8 cellular contexts compared by ENCODE assay signal in genomic region chr10:124708246-124708779, GRCh38. TPM values are rescaled to one million over a fixed set of nuclear protein-coding genes. Genes with fewer than 3 reads are reported as not detected.
DNase-seq lines count a peak whose midpoint lies in the region; ATAC-seq and TF ChIP-seq lines count a peak whose summit lies in the region.

No MANE protein-coding gene starts in this region.

- H3K4me1 ChIP-seq in SK-N-SH (ENCODE audit: control insufficient read depth in 1 of 2, insufficient read depth in 2 of 2, low read depth in 1 of 2, low read length in 1 of 2) = peaks cover 0 to 68% of the 10 kb centered on the region in 2 experiments; a peak in 3 of 4 replicates
- peaks cover 53% of the 10 kb centered on the region for H3K4me1 ChIP-seq in stomach smooth muscle (ENCODE audit: control insufficient read depth, insufficient read depth, low read length)
- H3K4me1 ChIP-seq in SJCRH30 = no peaks in the 10 kb centered on the region

- intact Hi-C loops in activated B cell treated with CpG ODN at 0.5 μM for 24 hours (cut with micrococcal nuclease) (no loop called here), left colon (cut with DNase I, micrococcal nuclease) (no loop called here)

- H3K4me3 ChIP-seq in SK-N-SH (ENCODE audit: low read depth in 2 of 2, low read length in 1 of 2) (no peak overlapping the region), stomach smooth muscle (ENCODE audit: low read length in 2 of 2) (no peak overlapping the region), SJCRH30 (no peak overlapping the region)

- peaks cover 0 to 15% of the 10 kb centered on the region in 2 experiments for H3K36me3 ChIP-seq in SK-N-SH (replicated peaks in 1 of 2; ENCODE audit: control insufficient read depth in 1 of 2, insufficient read depth in 2 of 2, low read length in 1 of 2)
- H3K36me3 ChIP-seq in stomach smooth muscle (ENCODE audit: control insufficient read depth in 2 of 2, insufficient read depth in 2 of 2, low read length in 2 of 2) = peaks cover 3 to 4% of the 10 kb centered on the region in 2 donors
- H3K36me3 ChIP-seq in SJCRH30 = no peaks in the 10 kb centered on the region

- H3K27ac ChIP-seq in SK-N-SH (ENCODE audit: low read depth in 2 of 2, low read length in 1 of 2) = peak overlapping the region in 1 of 2 experiments; percentile 90; a peak in 2 of 4 replicates
- peak overlapping the region; percentile 1 for H3K27ac ChIP-seq in stomach smooth muscle (ENCODE audit: low read length)
- H3K27ac ChIP-seq in SJCRH30 = no peak overlapping the region

- H3K9me2 ChIP-seq in SK-N-SH = no peaks in the 10 kb centered on the region

- peak overlapping the region; percentile 82 for H3K27ac Mint-ChIP-seq in activated B cell treated with CpG ODN at 0.5 μM for 24 hours

- no peaks in the 10 kb centered on the region for H3K9me3 Mint-ChIP-seq in activated B cell treated with CpG ODN at 0.5 μM for 24 hours

- 64% methylated on average over 4 of the region's 9 CpGs for WGBS in SK-N-SH (ENCODE audit: low lambda C conversion rate)

- no peak overlapping the region for H3K4me2 ChIP-seq in SK-N-SH

- peaks cover 97% of the 10 kb centered on the region for H3K4me1 Mint-ChIP-seq in activated B cell treated with CpG ODN at 0.5 μM for 24 hours

- TF ChIP-seq RAD21 in SK-N-SH (IDR thresholded peaks at IDR 0.05; ENCODE audit: low read length) = no peak

- H3K9ac ChIP-seq in SK-N-SH (no peak overlapping the region), stomach smooth muscle (ENCODE audit: low read length in 2 of 2) (peak overlapping the region in 1 of 2 donors; percentile 13)

- H3F3A ChIP-seq in SK-N-SH (replicated peaks; ENCODE audit: insufficient read depth) = no peaks in the 10 kb centered on the region

- no peaks in the 10 kb centered on the region; the same call in 1 of the 2 replicates for H3K79me2 ChIP-seq in SK-N-SH (ENCODE audit: insufficient read depth)

- CTCF ChIA-PET in SK-N-SH (lab: Yijun Ruan, JAX) = interaction anchor here (0.7 to 2.2 kb wide), 11 partner anchors 10 to 178 kb away, joined by 3 to 11 read pairs (median 6); no protein-coding TSS in a partner anchor
- CTCF ChIA-PET in activated B cell treated with CpG ODN at 0.5 μM for 24 hours (lab: Charles Lee) = interaction anchor here (1.0 to 1.7 kb wide), 3 partner anchors 10 to 11 kb away, joined by 3 read pairs; no protein-coding TSS in a partner anchor

- no peak overlapping the region for H2AFZ ChIP-seq in SK-N-SH (ENCODE audit: low read depth)

- H4K20me1 ChIP-seq in SK-N-SH (ENCODE audit: insufficient read depth) = peaks cover 3% of the 10 kb centered on the region; the same call in 1 of the 2 replicates

- DNase-seq in SK-N-SH (no peak), activated B cell treated with CpG ODN at 0.5 μM for 24 hours (no peak), left colon (peak in 1 of 2 donors; percentile 19), UCSD-AML1 (lab: John Stamatoyannopoulos, UW; ENCODE audit: unreplicated experiment) (no peak), SJCRH30 (no peak), kidney glomerular epithelial cell (lab: John Stamatoyannopoulos, UW) (no peak)

- TF ChIP-seq EP300 in SK-N-SH (IDR thresholded peaks at IDR 0.05; ENCODE audit: borderline replicate concordance in 1 of 2, low read depth in 1 of 2, low read length in 1 of 2) = no peak

- no peaks in the 10 kb centered on the region for H3K9me3 ChIP-seq in SK-N-SH
- no peaks in the 10 kb centered on the region for H3K9me3 ChIP-seq in stomach smooth muscle (ENCODE audit: control insufficient read depth in 2 of 2, low read length in 2 of 2)
- no peaks in the 10 kb centered on the region for H3K9me3 ChIP-seq in SJCRH30 (replicated peaks)

- H3K27me3 Mint-ChIP-seq in activated B cell treated with CpG ODN at 0.5 μM for 24 hours = no peaks in the 10 kb centered on the region

- ATAC-seq in SK-N-SH treated with all-trans-retinoic acid at 6 μM for 48 hours = peak; percentile 14; the same call in 1 of the 3 replicates
- no peak for ATAC-seq in activated B cell treated with CpG ODN at 0.5 μM for 24 hours (ENCODE audit: low read depth)
- peak; percentile 52 for ATAC-seq in left colon

- POLR2A ChIA-PET in SK-N-SH (lab: Yijun Ruan, JAX) (interaction anchor here (0.6 to 1.1 kb wide), 2 partner anchors 22 to 34 kb away, joined by 3 read pairs; no protein-coding TSS in a partner anchor), activated B cell treated with CpG ODN at 0.5 μM for 24 hours (lab: Charles Lee) (interaction anchor here (1.0 to 7.8 kb wide), 7 partner anchors 8 to 33 kb away, joined by 3 to 78 read pairs (median 4); no protein-coding TSS in a partner anchor)

- H3K27me3 ChIP-seq in SK-N-SH (ENCODE audit: insufficient read depth) (no peaks in the 10 kb centered on the region), stomach smooth muscle (ENCODE audit: control insufficient read depth in 1 of 2, insufficient read depth in 2 of 2, low read length in 2 of 2) (no peaks in the 10 kb centered on the region), SJCRH30 (no peaks in the 10 kb centered on the region)

- no peak overlapping the region for H3K4me3 Mint-ChIP-seq in activated B cell treated with CpG ODN at 0.5 μM for 24 hours

- TF ChIP-seq CTCF in SK-N-SH (IDR thresholded peaks at IDR 0.05) (no peak), activated B cell treated with CpG ODN at 0.5 μM for 24 hours (IDR thresholded peaks at IDR 0.05) (no peak)

- H3K36me3 Mint-ChIP-seq in activated B cell treated with CpG ODN at 0.5 μM for 24 hours (ENCODE audit: low read depth) = peaks cover 58% of the 10 kb centered on the region

TF ChIP-seq in SK-N-SH treated with all-trans-retinoic acid at 6 μM for 48 hours, 23 proteins besides CTCF, POLR2A, EP300 and RAD21:
- TF ChIP-seq ARNTL (CRISPR knock-in tag; IDR thresholded peaks at IDR 0.05; ENCODE audit: borderline replicate concordance, low read depth) (no peak), BACH2 (CRISPR knock-in tag; IDR thresholded peaks at IDR 0.05; ENCODE audit: borderline replicate concordance) (no peak), CSDC2 (CRISPR knock-in tag; IDR thresholded peaks at IDR 0.05) (no peak), TOX (CRISPR knock-in tag; IDR thresholded peaks at IDR 0.05; ENCODE audit: borderline replicate concordance) (no peak)

TF ChIP-seq in SK-N-SH, 30 proteins besides CTCF, POLR2A, EP300 and RAD21 (continues in another document):
- TF ChIP-seq MAX (IDR thresholded peaks at IDR 0.05; ENCODE audit: low read depth) (no peak), SIN3A (IDR thresholded peaks at IDR 0.05; ENCODE audit: borderline replicate concordance, low read depth, low read length) (no peak), FOSL2 (IDR thresholded peaks at IDR 0.05; ENCODE audit: borderline replicate concordance, low read depth) (no peak), RFX5 (IDR thresholded peaks at IDR 0.05; ENCODE audit: low read length) (no peak), RXRA (IDR thresholded peaks at IDR 0.05; ENCODE audit: borderline replicate concordance, low read depth) (no peak), SMC3 (IDR thresholded peaks at IDR 0.05; ENCODE audit: low read depth, low read length) (no peak), TAF1 (IDR thresholded peaks at IDR 0.05; ENCODE audit: borderline replicate concordance, low read depth, low read length) (no peak), JUND (IDR thresholded peaks at IDR 0.05) (no peak), GATA2 (CRISPR knock-in tag; IDR thresholded peaks at IDR 0.05) (no peak), FOXJ3 (CRISPR knock-in tag; IDR thresholded peaks at IDR 0.05) (no peak), CHD2 (IDR thresholded peaks at IDR 0.05; ENCODE audit: low read length, partially characterized antibody) (no peak)
- TF ChIP-seq, protein P1, sequence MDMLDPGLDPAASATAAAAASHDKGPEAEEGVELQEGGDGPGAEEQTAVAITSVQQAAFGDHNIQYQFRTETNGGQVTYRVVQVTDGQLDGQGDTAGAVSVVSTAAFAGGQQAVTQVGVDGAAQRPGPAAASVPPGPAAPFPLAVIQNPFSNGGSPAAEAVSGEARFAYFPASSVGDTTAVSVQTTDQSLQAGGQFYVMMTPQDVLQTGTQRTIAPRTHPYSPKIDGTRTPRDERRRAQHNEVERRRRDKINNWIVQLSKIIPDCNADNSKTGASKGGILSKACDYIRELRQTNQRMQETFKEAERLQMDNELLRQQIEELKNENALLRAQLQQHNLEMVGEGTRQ (IDR thresholded peaks at IDR 0.05; ENCODE audit: borderline replicate concordance, low read depth, low read length) = no peak
- TF ChIP-seq, protein P2, sequence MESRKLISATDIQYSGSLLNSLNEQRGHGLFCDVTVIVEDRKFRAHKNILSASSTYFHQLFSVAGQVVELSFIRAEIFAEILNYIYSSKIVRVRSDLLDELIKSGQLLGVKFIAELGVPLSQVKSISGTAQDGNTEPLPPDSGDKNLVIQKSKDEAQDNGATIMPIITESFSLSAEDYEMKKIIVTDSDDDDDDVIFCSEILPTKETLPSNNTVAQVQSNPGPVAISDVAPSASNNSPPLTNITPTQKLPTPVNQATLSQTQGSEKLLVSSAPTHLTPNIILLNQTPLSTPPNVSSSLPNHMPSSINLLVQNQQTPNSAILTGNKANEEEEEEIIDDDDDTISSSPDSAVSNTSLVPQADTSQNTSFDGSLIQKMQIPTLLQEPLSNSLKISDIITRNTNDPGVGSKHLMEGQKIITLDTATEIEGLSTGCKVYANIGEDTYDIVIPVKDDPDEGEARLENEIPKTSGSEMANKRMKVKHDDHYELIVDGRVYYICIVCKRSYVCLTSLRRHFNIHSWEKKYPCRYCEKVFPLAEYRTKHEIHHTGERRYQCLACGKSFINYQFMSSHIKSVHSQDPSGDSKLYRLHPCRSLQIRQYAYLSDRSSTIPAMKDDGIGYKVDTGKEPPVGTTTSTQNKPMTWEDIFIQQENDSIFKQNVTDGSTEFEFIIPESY (IDR thresholded peaks at IDR 0.05; ENCODE audit: borderline replicate concordance, low read depth) = no peak

RNA-seq across cellular contexts. Expression of gene FAM53B, which starts 35.9 kb away (rescaled TPM):
- 5.2 and 5.6 TPM in 2 replicates for polyA plus RNA-seq in SK-N-SH (2012; rRNA removed)
- polyA plus RNA-seq in SK-N-SH (2012; cell fraction: cytosol; rRNA removed) = 2.2 and 3.6 TPM in 2 replicates
- 11.3 and 11.7 TPM in 2 replicates for polyA plus RNA-seq in SK-N-SH (2012; cell fraction: nucleus; rRNA removed)
- 70.9 and 73.9 TPM in 2 replicates for total RNA-seq in activated B cell treated with CpG ODN at 0.5 μM for 24 hours
- 10 to 100 TPM; 31.6 to 48.0 TPM for total RNA-seq in left colon
- total RNA-seq in SJCRH30 (2014; rRNA removed; shearing (Covaris generic)) = 9.4 and 10.0 TPM in 2 replicates
